In the genomic region with DNA sequence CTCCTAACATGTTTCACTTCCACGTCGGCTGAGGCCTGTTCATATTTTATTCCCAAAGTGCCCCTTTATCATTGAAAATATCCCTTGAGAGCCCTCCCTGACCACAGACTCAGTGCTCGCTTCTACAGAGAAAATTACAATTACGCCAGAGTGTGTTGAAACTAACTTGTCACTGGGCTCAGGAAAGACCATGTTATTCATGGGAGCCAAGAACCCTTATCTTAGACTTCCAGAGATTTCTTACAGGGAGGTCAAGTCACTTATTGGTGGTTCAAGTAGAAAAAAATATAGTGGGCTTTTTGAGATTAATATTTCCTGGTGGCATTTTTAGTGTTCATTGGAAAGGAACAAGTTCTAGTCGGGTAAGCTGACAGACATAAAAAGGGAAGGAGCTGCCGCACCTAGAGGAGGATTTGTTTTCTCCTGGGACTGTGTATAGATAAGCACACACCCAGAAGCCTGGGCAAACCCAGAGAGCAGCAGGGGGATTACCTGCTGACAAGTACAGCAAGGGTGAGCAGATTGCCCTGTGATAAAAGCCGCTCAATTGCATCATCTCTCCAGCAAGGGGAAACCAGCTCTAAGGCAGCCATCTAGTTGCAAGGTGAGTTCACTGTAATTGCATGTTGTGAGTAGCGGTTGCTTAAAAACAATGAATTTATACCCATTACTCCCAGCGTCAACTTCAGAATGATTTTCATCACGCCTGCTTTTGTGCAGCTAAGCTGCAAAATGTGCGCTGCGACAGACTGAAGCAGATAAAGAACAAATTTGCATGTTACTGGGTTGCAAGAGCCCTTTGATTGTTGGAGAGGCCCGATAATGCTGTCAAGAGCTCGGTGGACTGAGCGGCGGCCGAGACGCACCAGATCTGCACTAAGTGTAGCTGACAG, we compare ENCODE assay signal across 1 cellular context.
TF ChIP-seq lines count a peak whose summit lies in the region.

No MANE protein-coding gene starts in this region.

TF ChIP-seq in K562, 482 proteins besides CTCF, POLR2A, EP300 and RAD21 (continued from another document and continues in another):
- TF ChIP-seq FOXA3 (CRISPR knock-in tag; conservative IDR thresholded peaks at IDR 0.05 in 1 of 2, IDR thresholded peaks at IDR 0.05 in 1 of 2) (no peak), CBFB (CRISPR knock-in tag; IDR thresholded peaks at IDR 0.05) (no peak), ADNP (tag; IDR thresholded peaks at IDR 0.05) (no peak), SRSF7 (optimal IDR thresholded peaks at IDR 0.05; ENCODE audit: low read depth, low read length) (no peak), PHF8 (IDR thresholded peaks at IDR 0.05; ENCODE audit: borderline replicate concordance, low read length) (no peak), ZNF584 (CRISPR knock-in tag; IDR thresholded peaks at IDR 0.05; ENCODE audit: low read depth) (no peak), ERF (CRISPR knock-in tag; IDR thresholded peaks at IDR 0.05) (no peak), GATAD2B (IDR thresholded peaks at IDR 0.05; ENCODE audit: borderline replicate concordance) (no peak), MEF2D (tag; conservative IDR thresholded peaks at IDR 0.05; ENCODE audit: low read depth) (no peak), KHSRP (IDR thresholded peaks at IDR 0.05) (no peak), GABPB2 (CRISPR knock-in tag; conservative IDR thresholded peaks at IDR 0.05) (no peak), PCBP2 (IDR thresholded peaks at IDR 0.05; ENCODE audit: low read depth, low read length, poor library complexity, severe bottlenecking) (no peak), PPARD (CRISPR knock-in tag; IDR thresholded peaks at IDR 0.05) (no peak), ZNF324 (CRISPR knock-in tag; IDR thresholded peaks at IDR 0.05) (no peak), HDAC8 (tag; IDR thresholded peaks at IDR 0.05) (no peak), SIRT6 (IDR thresholded peaks at IDR 0.05; ENCODE audit: low read depth, low read length) (no peak), BMI1 (IDR thresholded peaks at IDR 0.05; ENCODE audit: low read length) (no peak), NEUROD1 (IDR thresholded peaks at IDR 0.05; ENCODE audit: borderline replicate concordance, low read depth, low read length, partially characterized antibody) (no peak), SMARCB1 (IDR thresholded peaks at IDR 0.05; ENCODE audit: insufficient read length, low read depth) (no peak)
- TF ChIP-seq, protein P1, sequence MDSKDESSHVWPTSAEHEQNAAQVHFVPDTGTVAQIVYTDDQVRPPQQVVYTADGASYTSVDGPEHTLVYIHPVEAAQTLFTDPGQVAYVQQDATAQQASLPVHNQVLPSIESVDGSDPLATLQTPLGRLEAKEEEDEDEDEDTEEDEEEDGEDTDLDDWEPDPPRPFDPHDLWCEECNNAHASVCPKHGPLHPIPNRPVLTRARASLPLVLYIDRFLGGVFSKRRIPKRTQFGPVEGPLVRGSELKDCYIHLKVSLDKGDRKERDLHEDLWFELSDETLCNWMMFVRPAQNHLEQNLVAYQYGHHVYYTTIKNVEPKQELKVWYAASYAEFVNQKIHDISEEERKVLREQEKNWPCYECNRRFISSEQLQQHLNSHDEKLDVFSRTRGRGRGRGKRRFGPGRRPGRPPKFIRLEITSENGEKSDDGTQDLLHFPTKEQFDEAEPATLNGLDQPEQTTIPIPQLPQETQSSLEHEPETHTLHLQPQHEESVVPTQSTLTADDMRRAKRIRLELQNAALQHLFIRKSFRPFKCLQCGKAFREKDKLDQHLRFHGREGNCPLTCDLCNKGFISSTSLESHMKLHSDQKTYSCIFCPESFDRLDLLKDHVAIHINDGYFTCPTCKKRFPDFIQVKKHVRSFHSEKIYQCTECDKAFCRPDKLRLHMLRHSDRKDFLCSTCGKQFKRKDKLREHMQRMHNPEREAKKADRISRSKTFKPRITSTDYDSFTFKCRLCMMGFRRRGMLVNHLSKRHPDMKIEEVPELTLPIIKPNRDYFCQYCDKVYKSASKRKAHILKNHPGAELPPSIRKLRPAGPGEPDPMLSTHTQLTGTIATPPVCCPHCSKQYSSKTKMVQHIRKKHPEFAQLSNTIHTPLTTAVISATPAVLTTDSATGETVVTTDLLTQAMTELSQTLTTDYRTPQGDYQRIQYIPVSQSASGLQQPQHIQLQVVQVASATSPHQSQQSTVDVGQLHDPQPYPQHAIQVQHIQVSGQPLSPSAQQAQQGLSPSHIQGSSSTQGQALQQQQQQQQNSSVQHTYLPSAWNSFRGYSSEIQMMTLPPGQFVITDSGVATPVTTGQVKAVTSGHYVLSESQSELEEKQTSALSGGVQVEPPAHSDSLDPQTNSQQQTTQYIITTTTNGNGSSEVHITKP (IDR thresholded peaks at IDR 0.05; ENCODE audit: partially characterized antibody): peak; percentile 26
- TF ChIP-seq, protein P2, sequence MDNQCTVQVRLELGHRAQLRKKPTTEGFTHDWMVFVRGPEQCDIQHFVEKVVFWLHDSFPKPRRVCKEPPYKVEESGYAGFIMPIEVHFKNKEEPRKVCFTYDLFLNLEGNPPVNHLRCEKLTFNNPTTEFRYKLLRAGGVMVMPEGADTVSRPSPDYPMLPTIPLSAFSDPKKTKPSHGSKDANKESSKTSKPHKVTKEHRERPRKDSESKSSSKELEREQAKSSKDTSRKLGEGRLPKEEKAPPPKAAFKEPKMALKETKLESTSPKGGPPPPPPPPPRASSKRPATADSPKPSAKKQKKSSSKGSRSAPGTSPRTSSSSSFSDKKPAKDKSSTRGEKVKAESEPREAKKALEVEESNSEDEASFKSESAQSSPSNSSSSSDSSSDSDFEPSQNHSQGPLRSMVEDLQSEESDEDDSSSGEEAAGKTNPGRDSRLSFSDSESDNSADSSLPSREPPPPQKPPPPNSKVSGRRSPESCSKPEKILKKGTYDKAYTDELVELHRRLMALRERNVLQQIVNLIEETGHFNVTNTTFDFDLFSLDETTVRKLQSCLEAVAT (IDR thresholded peaks at IDR 0.05): no peak
- TF ChIP-seq, protein P3, sequence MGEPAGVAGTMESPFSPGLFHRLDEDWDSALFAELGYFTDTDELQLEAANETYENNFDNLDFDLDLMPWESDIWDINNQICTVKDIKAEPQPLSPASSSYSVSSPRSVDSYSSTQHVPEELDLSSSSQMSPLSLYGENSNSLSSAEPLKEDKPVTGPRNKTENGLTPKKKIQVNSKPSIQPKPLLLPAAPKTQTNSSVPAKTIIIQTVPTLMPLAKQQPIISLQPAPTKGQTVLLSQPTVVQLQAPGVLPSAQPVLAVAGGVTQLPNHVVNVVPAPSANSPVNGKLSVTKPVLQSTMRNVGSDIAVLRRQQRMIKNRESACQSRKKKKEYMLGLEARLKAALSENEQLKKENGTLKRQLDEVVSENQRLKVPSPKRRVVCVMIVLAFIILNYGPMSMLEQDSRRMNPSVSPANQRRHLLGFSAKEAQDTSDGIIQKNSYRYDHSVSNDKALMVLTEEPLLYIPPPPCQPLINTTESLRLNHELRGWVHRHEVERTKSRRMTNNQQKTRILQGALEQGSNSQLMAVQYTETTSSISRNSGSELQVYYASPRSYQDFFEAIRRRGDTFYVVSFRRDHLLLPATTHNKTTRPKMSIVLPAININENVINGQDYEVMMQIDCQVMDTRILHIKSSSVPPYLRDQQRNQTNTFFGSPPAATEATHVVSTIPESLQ (CRISPR knock-in tag; IDR thresholded peaks at IDR 0.05): no peak
- TF ChIP-seq, protein P4, sequence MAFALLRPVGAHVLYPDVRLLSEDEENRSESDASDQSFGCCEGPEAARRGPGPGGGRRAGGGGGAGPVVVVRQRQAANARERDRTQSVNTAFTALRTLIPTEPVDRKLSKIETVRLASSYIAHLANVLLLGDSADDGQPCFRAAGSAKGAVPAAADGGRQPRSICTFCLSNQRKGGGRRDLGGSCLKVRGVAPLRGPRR (CRISPR knock-in tag; IDR thresholded peaks at IDR 0.05): no peak
- TF ChIP-seq, protein P5, sequence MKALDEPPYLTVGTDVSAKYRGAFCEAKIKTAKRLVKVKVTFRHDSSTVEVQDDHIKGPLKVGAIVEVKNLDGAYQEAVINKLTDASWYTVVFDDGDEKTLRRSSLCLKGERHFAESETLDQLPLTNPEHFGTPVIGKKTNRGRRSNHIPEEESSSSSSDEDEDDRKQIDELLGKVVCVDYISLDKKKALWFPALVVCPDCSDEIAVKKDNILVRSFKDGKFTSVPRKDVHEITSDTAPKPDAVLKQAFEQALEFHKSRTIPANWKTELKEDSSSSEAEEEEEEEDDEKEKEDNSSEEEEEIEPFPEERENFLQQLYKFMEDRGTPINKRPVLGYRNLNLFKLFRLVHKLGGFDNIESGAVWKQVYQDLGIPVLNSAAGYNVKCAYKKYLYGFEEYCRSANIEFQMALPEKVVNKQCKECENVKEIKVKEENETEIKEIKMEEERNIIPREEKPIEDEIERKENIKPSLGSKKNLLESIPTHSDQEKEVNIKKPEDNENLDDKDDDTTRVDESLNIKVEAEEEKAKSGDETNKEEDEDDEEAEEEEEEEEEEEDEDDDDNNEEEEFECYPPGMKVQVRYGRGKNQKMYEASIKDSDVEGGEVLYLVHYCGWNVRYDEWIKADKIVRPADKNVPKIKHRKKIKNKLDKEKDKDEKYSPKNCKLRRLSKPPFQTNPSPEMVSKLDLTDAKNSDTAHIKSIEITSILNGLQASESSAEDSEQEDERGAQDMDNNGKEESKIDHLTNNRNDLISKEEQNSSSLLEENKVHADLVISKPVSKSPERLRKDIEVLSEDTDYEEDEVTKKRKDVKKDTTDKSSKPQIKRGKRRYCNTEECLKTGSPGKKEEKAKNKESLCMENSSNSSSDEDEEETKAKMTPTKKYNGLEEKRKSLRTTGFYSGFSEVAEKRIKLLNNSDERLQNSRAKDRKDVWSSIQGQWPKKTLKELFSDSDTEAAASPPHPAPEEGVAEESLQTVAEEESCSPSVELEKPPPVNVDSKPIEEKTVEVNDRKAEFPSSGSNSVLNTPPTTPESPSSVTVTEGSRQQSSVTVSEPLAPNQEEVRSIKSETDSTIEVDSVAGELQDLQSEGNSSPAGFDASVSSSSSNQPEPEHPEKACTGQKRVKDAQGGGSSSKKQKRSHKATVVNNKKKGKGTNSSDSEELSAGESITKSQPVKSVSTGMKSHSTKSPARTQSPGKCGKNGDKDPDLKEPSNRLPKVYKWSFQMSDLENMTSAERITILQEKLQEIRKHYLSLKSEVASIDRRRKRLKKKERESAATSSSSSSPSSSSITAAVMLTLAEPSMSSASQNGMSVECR (CRISPR knock-in tag; IDR thresholded peaks at IDR 0.05): no peak
- TF ChIP-seq, protein P6, sequence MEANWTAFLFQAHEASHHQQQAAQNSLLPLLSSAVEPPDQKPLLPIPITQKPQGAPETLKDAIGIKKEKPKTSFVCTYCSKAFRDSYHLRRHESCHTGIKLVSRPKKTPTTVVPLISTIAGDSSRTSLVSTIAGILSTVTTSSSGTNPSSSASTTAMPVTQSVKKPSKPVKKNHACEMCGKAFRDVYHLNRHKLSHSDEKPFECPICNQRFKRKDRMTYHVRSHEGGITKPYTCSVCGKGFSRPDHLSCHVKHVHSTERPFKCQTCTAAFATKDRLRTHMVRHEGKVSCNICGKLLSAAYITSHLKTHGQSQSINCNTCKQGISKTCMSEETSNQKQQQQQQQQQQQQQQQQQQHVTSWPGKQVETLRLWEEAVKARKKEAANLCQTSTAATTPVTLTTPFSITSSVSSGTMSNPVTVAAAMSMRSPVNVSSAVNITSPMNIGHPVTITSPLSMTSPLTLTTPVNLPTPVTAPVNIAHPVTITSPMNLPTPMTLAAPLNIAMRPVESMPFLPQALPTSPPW (CRISPR knock-in tag; IDR thresholded peaks at IDR 0.05): no peak
- TF ChIP-seq, protein P7, sequence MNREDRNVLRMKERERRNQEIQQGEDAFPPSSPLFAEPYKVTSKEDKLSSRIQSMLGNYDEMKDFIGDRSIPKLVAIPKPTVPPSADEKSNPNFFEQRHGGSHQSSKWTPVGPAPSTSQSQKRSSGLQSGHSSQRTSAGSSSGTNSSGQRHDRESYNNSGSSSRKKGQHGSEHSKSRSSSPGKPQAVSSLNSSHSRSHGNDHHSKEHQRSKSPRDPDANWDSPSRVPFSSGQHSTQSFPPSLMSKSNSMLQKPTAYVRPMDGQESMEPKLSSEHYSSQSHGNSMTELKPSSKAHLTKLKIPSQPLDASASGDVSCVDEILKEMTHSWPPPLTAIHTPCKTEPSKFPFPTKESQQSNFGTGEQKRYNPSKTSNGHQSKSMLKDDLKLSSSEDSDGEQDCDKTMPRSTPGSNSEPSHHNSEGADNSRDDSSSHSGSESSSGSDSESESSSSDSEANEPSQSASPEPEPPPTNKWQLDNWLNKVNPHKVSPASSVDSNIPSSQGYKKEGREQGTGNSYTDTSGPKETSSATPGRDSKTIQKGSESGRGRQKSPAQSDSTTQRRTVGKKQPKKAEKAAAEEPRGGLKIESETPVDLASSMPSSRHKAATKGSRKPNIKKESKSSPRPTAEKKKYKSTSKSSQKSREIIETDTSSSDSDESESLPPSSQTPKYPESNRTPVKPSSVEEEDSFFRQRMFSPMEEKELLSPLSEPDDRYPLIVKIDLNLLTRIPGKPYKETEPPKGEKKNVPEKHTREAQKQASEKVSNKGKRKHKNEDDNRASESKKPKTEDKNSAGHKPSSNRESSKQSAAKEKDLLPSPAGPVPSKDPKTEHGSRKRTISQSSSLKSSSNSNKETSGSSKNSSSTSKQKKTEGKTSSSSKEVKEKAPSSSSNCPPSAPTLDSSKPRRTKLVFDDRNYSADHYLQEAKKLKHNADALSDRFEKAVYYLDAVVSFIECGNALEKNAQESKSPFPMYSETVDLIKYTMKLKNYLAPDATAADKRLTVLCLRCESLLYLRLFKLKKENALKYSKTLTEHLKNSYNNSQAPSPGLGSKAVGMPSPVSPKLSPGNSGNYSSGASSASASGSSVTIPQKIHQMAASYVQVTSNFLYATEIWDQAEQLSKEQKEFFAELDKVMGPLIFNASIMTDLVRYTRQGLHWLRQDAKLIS (CRISPR knock-in tag; IDR thresholded peaks at IDR 0.05): no peak
- TF ChIP-seq, protein P8, sequence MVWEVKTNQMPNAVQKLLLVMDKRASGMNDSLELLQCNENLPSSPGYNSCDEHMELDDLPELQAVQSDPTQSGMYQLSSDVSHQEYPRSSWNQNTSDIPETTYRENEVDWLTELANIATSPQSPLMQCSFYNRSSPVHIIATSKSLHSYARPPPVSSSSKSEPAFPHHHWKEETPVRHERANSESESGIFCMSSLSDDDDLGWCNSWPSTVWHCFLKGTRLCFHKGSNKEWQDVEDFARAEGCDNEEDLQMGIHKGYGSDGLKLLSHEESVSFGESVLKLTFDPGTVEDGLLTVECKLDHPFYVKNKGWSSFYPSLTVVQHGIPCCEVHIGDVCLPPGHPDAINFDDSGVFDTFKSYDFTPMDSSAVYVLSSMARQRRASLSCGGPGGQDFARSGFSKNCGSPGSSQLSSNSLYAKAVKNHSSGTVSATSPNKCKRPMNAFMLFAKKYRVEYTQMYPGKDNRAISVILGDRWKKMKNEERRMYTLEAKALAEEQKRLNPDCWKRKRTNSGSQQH (CRISPR knock-in tag; IDR thresholded peaks at IDR 0.05): no peak
- TF ChIP-seq, protein P9, sequence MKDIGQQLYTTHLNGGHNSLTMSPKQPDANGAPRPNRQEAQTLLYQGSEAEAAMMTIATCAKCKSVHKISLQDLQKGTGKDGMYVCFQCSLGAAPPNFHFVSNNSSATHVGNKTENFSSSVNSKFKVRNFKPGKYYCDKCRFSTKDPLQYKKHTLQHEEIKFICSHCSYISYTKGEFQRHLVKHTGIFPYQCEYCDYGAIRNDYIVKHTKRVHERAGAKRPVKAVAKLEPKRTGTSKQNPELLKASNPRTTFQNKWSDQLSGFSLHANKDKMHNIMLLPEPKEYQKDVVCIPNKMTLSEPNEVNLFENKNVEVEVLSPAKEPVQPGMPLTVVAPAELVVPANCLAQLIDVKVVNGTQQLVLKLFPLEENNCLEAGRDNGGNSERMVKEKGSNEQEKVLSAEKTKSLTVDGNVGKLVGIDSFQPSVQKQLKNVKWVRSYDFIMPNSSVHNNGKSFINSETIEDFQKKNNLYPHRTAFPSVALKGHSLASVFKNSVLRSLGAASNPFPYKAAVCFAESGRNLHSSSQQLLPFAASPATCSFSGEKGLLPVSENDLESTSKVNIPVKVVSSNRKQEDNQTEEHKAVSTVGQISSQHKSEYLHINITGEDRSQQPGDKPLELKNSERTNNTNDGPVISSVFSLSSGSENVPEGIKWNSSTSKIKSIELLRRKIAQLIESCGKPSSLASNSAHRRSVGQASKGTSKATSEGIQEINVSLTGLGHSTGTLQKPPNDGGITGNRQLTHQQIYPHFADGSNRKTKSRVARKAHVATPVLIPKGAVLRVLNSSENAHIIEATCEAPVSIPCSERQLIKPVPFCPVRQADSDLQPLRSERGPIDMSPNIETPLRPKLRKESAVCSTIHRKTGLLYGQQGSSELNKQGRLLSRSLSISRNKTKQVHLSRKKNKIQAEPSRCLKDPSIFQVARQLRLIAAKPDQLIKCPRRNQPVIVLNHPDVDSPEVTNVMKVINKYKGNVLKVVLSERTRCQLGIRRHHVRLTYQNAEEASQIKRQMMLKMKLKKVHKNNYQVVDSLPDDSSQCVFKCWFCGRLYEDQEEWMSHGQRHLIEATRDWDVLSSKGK (CRISPR knock-in tag; IDR thresholded peaks at IDR 0.05): no peak
